1 cellular context compared by ENCODE assay signal in the genomic region with DNA sequence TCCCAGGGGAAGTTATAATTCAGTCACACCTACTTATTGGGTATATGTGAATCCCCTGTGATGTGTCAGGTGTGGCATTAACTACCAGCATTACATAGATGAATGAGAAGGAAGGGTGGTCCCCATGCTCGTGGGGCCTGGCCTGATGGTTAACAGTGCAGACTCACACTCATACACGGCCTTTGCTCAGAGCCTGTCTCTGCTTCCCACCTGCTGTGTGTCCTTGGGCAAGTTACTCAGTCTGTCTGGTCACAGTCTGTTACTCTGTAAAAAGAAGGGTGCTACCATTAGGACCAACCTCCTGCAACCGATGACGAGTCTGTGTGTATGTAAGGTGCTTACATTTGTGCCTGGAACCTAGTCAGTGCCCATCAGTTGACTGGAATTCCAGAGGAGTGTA.
TF ChIP-seq lines count a peak whose summit lies in the region.

No MANE protein-coding gene starts in this region.

TF ChIP-seq in HepG2, 621 proteins besides CTCF, POLR2A, EP300 and RAD21:
- TF ChIP-seq ZNF768 (CRISPR knock-in tag; IDR thresholded peaks at IDR 0.05): peak; percentile 87
- TF ChIP-seq HOXA5 (CRISPR knock-in tag; IDR thresholded peaks at IDR 0.05): no peak
- 0 out of 2 replicates have a peak, but pooled peaks have one; percentile 35 for TF ChIP-seq ZMYM3 (CRISPR knock-in tag; IDR thresholded peaks at IDR 0.05)
